Comparison of ENCODE assay signal across 14 cellular contexts in genomic region chr10:6161913-6162312, GRCh38. TPM values are rescaled to one million over a fixed set of nuclear protein-coding genes. Genes with fewer than 3 reads are reported as not detected.
DNase-seq lines count a peak whose midpoint lies in the region; ATAC-seq and TF ChIP-seq lines count a peak whose summit lies in the region.
"Had no signal": no experiment of that assay in that cellular context is flagged by ENCODE, and none has a peak within 500 bp of the region (broad histone marks: within the 10 kb centered on the region; RNA-seq: fewer than 3 reads in every experiment).

No MANE protein-coding gene starts in this region.

- no peaks in the 10 kb centered on the region for H3K27me3 Mint-ChIP-seq in naive thymus-derived CD4-positive, alpha-beta T cell

- intact Hi-C loops in heart right ventricle (cut with DNase I): loop anchor here in 6 of 10 donors (2.0 to 5.0 kb wide), 2 partner anchors 17 to 40 kb away; partner anchors contain the start of gene PFKFB3 (in 4 of the 6)
- intact Hi-C loops in naive thymus-derived CD4-positive, alpha-beta T cell (cut with micrococcal nuclease): loop anchor here (5.0 to 10.0 kb wide), 5 partner anchors 75 to 350 kb away; partner anchors contain the start of genes FBH1 (in 1 of the 2), GDI2 (in 1 of the 2), IL15RA (in 1 of the 2) and RBM17 (in 1 of the 2)

- H3K36me3 Mint-ChIP-seq in naive thymus-derived CD4-positive, alpha-beta T cell: peaks cover 0 to 10% (median 0%) of the 10 kb centered on the region in 5 donors

- 68 to 73% methylated on average over 3 of the region's 3 CpGs for WGBS in heart right ventricle, 2 donors

- peak overlapping the region in 8 of 9 donors; percentile 2 to 99 (median 90) for H3K27ac Mint-ChIP-seq in naive thymus-derived CD4-positive, alpha-beta T cell

- no peaks in the 10 kb centered on the region for H3K27me3 ChIP-seq in cardiac muscle cell
- H3K27me3 ChIP-seq in heart right ventricle: no peaks in the 10 kb centered on the region
- no peaks in the 10 kb centered on the region for H3K27me3 ChIP-seq in naive thymus-derived CD4-positive, alpha-beta T cell (ENCODE audit: control insufficient read depth in 2 of 2, insufficient read depth in 2 of 2, low read length in 2 of 2)
- H3K27me3 ChIP-seq: pancreas, thyroid gland had no signal

- ATAC-seq in heart right ventricle: no peak
- ATAC-seq in naive thymus-derived CD4-positive, alpha-beta T cell: no peak
- no peak for ATAC-seq in GM18502 (IDR thresholded peaks at IDR 0.05; ENCODE audit: poor library complexity, unreplicated experiment)
- ATAC-seq in GM18867 (IDR thresholded peaks at IDR 0.05; ENCODE audit: unreplicated experiment): no peak
- ATAC-seq: SK-N-SH treated with all-trans-retinoic acid at 6 μM for 48 hours had no signal

- TF ChIP-seq CTCF in cardiac muscle cell (IDR thresholded peaks at IDR 0.05; ENCODE audit: low read depth, low read length): no peak
- TF ChIP-seq CTCF in heart right ventricle (IDR thresholded peaks at IDR 0.05): no peak

- DNase-seq in cardiac muscle cell (ENCODE audit: low read depth in 1 of 2, low spot score in 1 of 2) (no peak), heart right ventricle (no peak), A172 (ENCODE audit: low spot score) (no peak), NCI-H1694 treated with DMSO at 0.1 percent for 48 hours (lab: John Stamatoyannopoulos, UW) (no peak)
- DNase-seq in naive thymus-derived CD4-positive, alpha-beta T cell: no peak
- DNase-seq: NCI-H2081, NCI-H526, PC-9, thyroid gland had no signal

- POLR2A ChIA-PET in naive thymus-derived CD4-positive, alpha-beta T cell (lab: Charles Lee): interaction anchor here (0.6 to 3.7 kb wide), 12 partner anchors 10 to 473 kb away, joined by 3 to 32 read pairs (median 4); partner anchors contain the start of gene PFKFB3

- peaks cover 21 to 55% (median 42%) of the 10 kb centered on the region in 7 donors for H3K4me1 Mint-ChIP-seq in naive thymus-derived CD4-positive, alpha-beta T cell

- CTCF ChIA-PET in naive thymus-derived CD4-positive, alpha-beta T cell (lab: Charles Lee): interaction anchor here (0.9 kb wide), 1 partner anchor 13 kb away, joined by 5 read pairs; no protein-coding TSS in a partner anchor

- peak overlapping the region in 2 of 10 donors; percentile 45 to 92 for H3K4me3 Mint-ChIP-seq in naive thymus-derived CD4-positive, alpha-beta T cell

- peaks cover 23% of the 10 kb centered on the region for H3K4me1 ChIP-seq in cardiac muscle cell (ENCODE audit: low read depth)
- H3K4me1 ChIP-seq in heart right ventricle: peaks cover 6 to 44% (median 26%) of the 10 kb centered on the region in 9 donors
- peaks cover 25 to 33% of the 10 kb centered on the region in 2 donors for H3K4me1 ChIP-seq in naive thymus-derived CD4-positive, alpha-beta T cell (ENCODE audit: control insufficient read depth in 2 of 2, insufficient read depth in 2 of 2, low read length in 2 of 2)

- no peaks in the 10 kb centered on the region for H3K36me3 ChIP-seq in cardiac muscle cell
- peaks cover 0 to 12% (median 0%) of the 10 kb centered on the region in 9 donors for H3K36me3 ChIP-seq in heart right ventricle
- H3K36me3 ChIP-seq in naive thymus-derived CD4-positive, alpha-beta T cell (ENCODE audit: control insufficient read depth in 2 of 3, insufficient read depth in 3 of 3, low read length in 3 of 3): peaks cover 0 to 9% (median 0%) of the 10 kb centered on the region in 3 experiments
- H3K36me3 ChIP-seq: pancreas, thyroid gland had no signal

- H3K9me3 ChIP-seq in cardiac muscle cell (ENCODE audit: low read depth) (no peaks in the 10 kb centered on the region), heart right ventricle (no peaks in the 10 kb centered on the region)
- H3K9me3 ChIP-seq in naive thymus-derived CD4-positive, alpha-beta T cell (ENCODE audit: control insufficient read depth in 2 of 3, low read length in 3 of 3): no peaks in the 10 kb centered on the region
- H3K9me3 ChIP-seq: pancreas, thyroid gland had no signal

- peak overlapping the region; percentile 73 for H3K27ac ChIP-seq in cardiac muscle cell
- peak overlapping the region in 3 of 10 donors; percentile 27 to 97 (median 91) for H3K27ac ChIP-seq in heart right ventricle
- H3K27ac ChIP-seq in cingulate gyrus (ENCODE audit: low read depth, low read length): peak overlapping the region; percentile 66
- H3K27ac ChIP-seq in naive thymus-derived CD4-positive, alpha-beta T cell (ENCODE audit: low read depth, low read length): no peak overlapping the region
- H3K27ac ChIP-seq: PC-9 had no signal

- no peaks in the 10 kb centered on the region for H3K9me3 Mint-ChIP-seq in naive thymus-derived CD4-positive, alpha-beta T cell

- H3K4me3 ChIP-seq in cardiac muscle cell: no peak overlapping the region
- no peak overlapping the region for H3K4me3 ChIP-seq in heart right ventricle
- no peak overlapping the region for H3K4me3 ChIP-seq in naive thymus-derived CD4-positive, alpha-beta T cell (ENCODE audit: low read length)
- H3K4me3 ChIP-seq: pancreas, PC-9, thyroid gland had no signal

RNA-seq across cellular contexts. Expression of gene PFKFB3, which starts 40.8 kb away (rescaled TPM):
- total RNA-seq in cardiac muscle cell (47.6 and 55.8 TPM in 2 replicates), heart right ventricle (10 to 100 TPM in 9 of 10 donors, 1 to 10 TPM in 1; 7.6 to 77.3 (median 16.3) TPM)
- polyA plus RNA-seq in cardiac muscle cell (37.1 and 47.6 TPM in 2 replicates), heart right ventricle (10 to 100 TPM in 1 of 2 donors, 1 to 10 TPM in 1; 5.5 to 10.6 TPM)
- 100 to 1,000 TPM in 1 of 5 experiments, 10 to 100 TPM in 4; 65.9 to 129 (median 80.5) TPM for total RNA-seq in naive thymus-derived CD4-positive, alpha-beta T cell
- polyA plus RNA-seq in naive thymus-derived CD4-positive, alpha-beta T cell: 10 to 100 TPM in 1 of 2 donors, 1 to 10 TPM in 1; 2.3 to 13.0 TPM
- 12.2 and 16.5 TPM in 2 replicates for total RNA-seq in A172 (2014; rRNA removed; shearing (Covaris generic))
